Comparison of ENCODE assay signal across 20 cellular contexts in the genomic region with DNA sequence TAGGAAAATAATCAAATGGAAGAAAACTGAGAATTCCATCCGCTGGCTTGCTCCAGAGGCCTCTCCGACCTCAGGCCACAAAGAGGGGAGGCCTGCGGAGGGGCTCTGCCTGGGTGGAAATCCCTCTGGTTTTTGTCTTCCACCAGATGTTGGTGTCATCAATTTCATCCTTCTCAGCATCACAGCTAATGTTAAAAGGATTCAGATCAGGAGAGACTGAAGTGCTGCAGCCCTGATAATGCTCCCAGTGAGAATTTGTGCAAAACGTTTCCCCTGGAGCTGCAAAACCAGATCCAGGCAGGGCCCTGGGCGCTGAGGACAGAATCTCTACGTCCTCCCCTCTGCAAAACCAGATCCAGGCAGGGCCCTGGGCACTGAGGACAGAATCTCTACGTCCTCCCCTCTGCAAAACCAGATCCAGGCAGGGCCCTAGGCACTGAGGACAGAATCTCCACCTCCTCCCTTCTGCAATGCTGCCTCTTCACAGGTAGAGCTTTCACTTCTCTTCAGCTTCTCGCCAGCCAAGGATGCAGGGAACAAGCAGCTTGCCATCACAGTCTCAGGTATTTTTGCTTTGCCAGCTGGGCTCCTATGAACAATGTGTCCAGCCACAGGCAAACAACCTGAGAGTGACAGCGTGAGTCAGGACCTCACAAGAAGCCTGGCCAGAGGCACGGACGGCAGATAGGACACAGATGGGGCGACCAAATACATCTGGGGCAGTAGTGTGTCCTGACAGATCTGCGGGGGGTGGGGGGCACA.
"Had no signal": no experiment of that assay in that cellular context is flagged by ENCODE, and none has a peak within 500 bp of the region (broad histone marks: within the 10 kb centered on the region; RNA-seq: fewer than 3 reads in every experiment).

No MANE protein-coding gene starts in this region.

- H3K36me3 Mint-ChIP-seq: naive thymus-derived CD4-positive, alpha-beta T cell; stimulated activated memory B cell treated with anti-CD40 and anti-IgM and Interleukin-4, amounts not matched to agents 10 μg/mL and 1 μg/mL and 100 μg/mL, for 72 hours had no signal

- H3K36me3 ChIP-seq: colonic mucosa, right lobe of liver, tibial nerve, upper lobe of right lung, vagina had no signal

- H3K4me1 Mint-ChIP-seq: endodermal cell; naive thymus-derived CD4-positive, alpha-beta T cell; stimulated activated memory B cell treated with anti-CD40 and anti-IgM and Interleukin-4, amounts not matched to agents 10 μg/mL and 1 μg/mL and 100 μg/mL, for 72 hours had no signal

- H3K27ac ChIP-seq: colonic mucosa, hepatocyte, parathyroid adenoma, psoas muscle, right lobe of liver, testis, tibial nerve, upper lobe of right lung, vagina had no signal

- H2AFZ ChIP-seq: hepatocyte, parathyroid adenoma had no signal

- DNase-seq: colonic mucosa; effector CD4-positive, alpha-beta T cell; endodermal cell; foreskin melanocyte; left colon; mesendoderm; psoas muscle; retina; right lobe of liver; stimulated activated CD4-positive, alpha-beta T cell treated with anti-CD3 and anti-CD28 coated beads, Interleukin-1b, Interleukin-23, amount 100 ng/mL, for 48 hours; stimulated activated CD4-positive, alpha-beta T cell treated with anti-CD3 and anti-CD28 coated beads, Interleukin-4, amount 100 ng/mL, for 24 hours; testis; upper lobe of right lung had no signal

- H3K79me2 ChIP-seq: hepatocyte, parathyroid adenoma had no signal

- H3K9me3 Mint-ChIP-seq: endodermal cell; naive thymus-derived CD4-positive, alpha-beta T cell; stimulated activated memory B cell treated with anti-CD40 and anti-IgM and Interleukin-4, amounts not matched to agents 10 μg/mL and 1 μg/mL and 100 μg/mL, for 72 hours; stimulated activated naive CD8-positive, alpha-beta T cell treated with anti-CD3 and anti-CD28 coated beads, Interleukin-15, Interleukin-2, amounts not matched to agents 100 ng/mL and 50 ng/mL, for 24 hours had no signal

- H3K4me3 ChIP-seq: colonic mucosa, hepatocyte, psoas muscle, right lobe of liver, testis, tibial nerve, upper lobe of right lung, vagina had no signal

- ATAC-seq: left colon; naive thymus-derived CD4-positive, alpha-beta T cell; psoas muscle; right lobe of liver; stimulated activated memory B cell treated with anti-CD40 and anti-IgM and Interleukin-4, amounts not matched to agents 10 μg/mL and 1 μg/mL and 100 μg/mL, for 72 hours; upper lobe of right lung had no signal

- H3K9me3 ChIP-seq: colonic mucosa, psoas muscle, right lobe of liver, testis, tibial nerve, upper lobe of right lung, vagina had no signal

- H3K4me2 ChIP-seq: hepatocyte had no signal

- H3K27me3 ChIP-seq: colonic mucosa, hepatocyte, right lobe of liver, testis, tibial nerve, upper lobe of right lung, vagina had no signal

- H3K4me1 ChIP-seq: colonic mucosa, parathyroid adenoma, psoas muscle, right lobe of liver, tibial nerve, upper lobe of right lung, vagina had no signal

- H3K27ac Mint-ChIP-seq: endodermal cell; naive thymus-derived CD4-positive, alpha-beta T cell; stimulated activated memory B cell treated with anti-CD40 and anti-IgM and Interleukin-4, amounts not matched to agents 10 μg/mL and 1 μg/mL and 100 μg/mL, for 72 hours; stimulated activated naive CD8-positive, alpha-beta T cell treated with anti-CD3 and anti-CD28 coated beads, Interleukin-15, Interleukin-2, amounts not matched to agents 100 ng/mL and 50 ng/mL, for 24 hours had no signal

- H3K27me3 Mint-ChIP-seq: stimulated activated memory B cell treated with anti-CD40 and anti-IgM and Interleukin-4, amounts not matched to agents 10 μg/mL and 1 μg/mL and 100 μg/mL, for 72 hours had no signal

- H3K4me3 Mint-ChIP-seq: endodermal cell; naive thymus-derived CD4-positive, alpha-beta T cell; stimulated activated memory B cell treated with anti-CD40 and anti-IgM and Interleukin-4, amounts not matched to agents 10 μg/mL and 1 μg/mL and 100 μg/mL, for 72 hours; stimulated activated naive CD8-positive, alpha-beta T cell treated with anti-CD3 and anti-CD28 coated beads, Interleukin-15, Interleukin-2, amounts not matched to agents 100 ng/mL and 50 ng/mL, for 24 hours had no signal

- H3K9ac ChIP-seq: parathyroid adenoma had no signal
